8 cellular contexts compared by ENCODE assay signal in genomic region chr19:15835565-15836344, GRCh38. TPM values are rescaled to one million over a fixed set of nuclear protein-coding genes. Genes with fewer than 3 reads are reported as not detected.
A peak's percentile ranks its signal among the peaks of the same experiment; 100 is the strongest.
DNase-seq lines count a peak whose midpoint lies in the region; ATAC-seq and TF ChIP-seq lines count a peak whose summit lies in the region.
"Not testable (repeated sequence)": the region's sequence is repeated elsewhere in the genome, so short reads cannot be mapped to it uniquely, and the experiment has no call there.

No MANE protein-coding gene starts in this region.

- not testable (repeated sequence) for H3K36me3 ChIP-seq in ES-I3 (ENCODE audit: insufficient read depth, low read length); lung (ENCODE audit: control insufficient read depth in 2 of 2, insufficient read depth in 2 of 2, low read length in 2 of 2); tibial nerve

- not testable (repeated sequence) for H3K9me3 ChIP-seq in ES-I3 (ENCODE audit: control insufficient read depth, insufficient read depth, low read length); lung (ENCODE audit: control insufficient read depth in 2 of 2, insufficient read depth in 1 of 2, low read length in 1 of 2); tibial nerve

- H3K27me3 ChIP-seq in lung (ENCODE audit: control insufficient read depth, insufficient read depth); tibial nerve: not testable (repeated sequence)

- not testable (repeated sequence) for TF ChIP-seq CTCF in epithelial cell of proximal tubule (conservative IDR thresholded peaks at IDR 0.05; ENCODE audit: low read depth, low read length); lung (IDR thresholded peaks at IDR 0.05; ENCODE audit: control extremely low read depth, extremely low read depth); tibial nerve (IDR thresholded peaks at IDR 0.05)

- ATAC-seq in lung (ENCODE audit: insufficient read depth, low FRiP score): not testable (repeated sequence)

- H3K9ac ChIP-seq in ES-I3 (ENCODE audit: low read depth, low read length): peak overlapping the region; percentile 99

- DNase-seq in NOMO-1 (lab: John Stamatoyannopoulos, UW; ENCODE audit: unreplicated experiment in 2 of 2): peak; percentile 26 to 31
- DNase-seq in activated CD4-positive, alpha-beta T cell treated with anti-CD3 and anti-CD28 coated beads for 1 hour: peak; percentile 43
- peak; percentile 46 for DNase-seq in activated naive CD4-positive, alpha-beta T cell treated with anti-CD3 and anti-CD28 coated beads, Interleukin-2, amount 50 U/mL, for 16 hours
- not testable (repeated sequence) for DNase-seq in epithelial cell of proximal tubule (ENCODE audit: low read depth); lung (ENCODE audit: low spot score); tibial nerve (ENCODE audit: low spot score in 2 of 2)
- peak; percentile 10 to 23 for DNase-seq in stimulated activated CD4-positive, alpha-beta T cell treated with anti-CD3 and anti-CD28 coated beads, Interleukin-15, amount 100 ng/mL, for 48 hours (ENCODE audit: low read depth in 2 of 2)

- H3K4me3 ChIP-seq in epithelial cell of proximal tubule (ENCODE audit: low read depth, low read length) (peak overlapping the region; percentile 83), lung (peak overlapping the region; percentile 76), tibial nerve (peak overlapping the region; percentile 88 to 96 (median 90))

- not testable (repeated sequence) for TF ChIP-seq POLR2A in tibial nerve (IDR thresholded peaks at IDR 0.05)

- not testable (repeated sequence) for H3K4me1 ChIP-seq in ES-I3 (ENCODE audit: insufficient read depth, low read length); lung (ENCODE audit: control insufficient read depth in 2 of 2, insufficient read depth in 2 of 2, low read length in 2 of 2)
- peaks cover 0 to 13% (median 3%) of the 10 kb centered on the region in 4 donors for H3K4me1 ChIP-seq in tibial nerve

- not testable (repeated sequence) for TF ChIP-seq EP300 in tibial nerve (IDR thresholded peaks at IDR 0.05)

- H3K27ac ChIP-seq in lung (ENCODE audit: low read depth in 1 of 2, low read length in 1 of 2) (peak overlapping the region in 1 of 2 donors; percentile 99), tibial nerve (peak overlapping the region; percentile 99 to 100 (median 100))

- 21 to 28% methylated on average over 12 of the region's 12 CpGs for WGBS in lung, 2 donors
- 38 to 43% methylated on average over 12 of the region's 12 CpGs for WGBS in tibial nerve, 2 donors

RNA-seq across cellular contexts. Expression of gene OR10H1, which starts 20.3 kb away (rescaled TPM):
- total RNA-seq in epithelial cell of proximal tubule: not detected in 2 replicates
- not detected for total RNA-seq in lung
- not detected for polyA plus RNA-seq in lung
- not detected for total RNA-seq in tibial nerve

RNA-seq across cellular contexts. Expression of gene OR10H5, which starts 48.3 kb away (rescaled TPM):
- not detected in 2 replicates for total RNA-seq in epithelial cell of proximal tubule
- not detected for total RNA-seq in lung
- not detected for polyA plus RNA-seq in lung
- total RNA-seq in tibial nerve: not detected
